8 cellular contexts compared by ENCODE assay signal in the genomic region with DNA sequence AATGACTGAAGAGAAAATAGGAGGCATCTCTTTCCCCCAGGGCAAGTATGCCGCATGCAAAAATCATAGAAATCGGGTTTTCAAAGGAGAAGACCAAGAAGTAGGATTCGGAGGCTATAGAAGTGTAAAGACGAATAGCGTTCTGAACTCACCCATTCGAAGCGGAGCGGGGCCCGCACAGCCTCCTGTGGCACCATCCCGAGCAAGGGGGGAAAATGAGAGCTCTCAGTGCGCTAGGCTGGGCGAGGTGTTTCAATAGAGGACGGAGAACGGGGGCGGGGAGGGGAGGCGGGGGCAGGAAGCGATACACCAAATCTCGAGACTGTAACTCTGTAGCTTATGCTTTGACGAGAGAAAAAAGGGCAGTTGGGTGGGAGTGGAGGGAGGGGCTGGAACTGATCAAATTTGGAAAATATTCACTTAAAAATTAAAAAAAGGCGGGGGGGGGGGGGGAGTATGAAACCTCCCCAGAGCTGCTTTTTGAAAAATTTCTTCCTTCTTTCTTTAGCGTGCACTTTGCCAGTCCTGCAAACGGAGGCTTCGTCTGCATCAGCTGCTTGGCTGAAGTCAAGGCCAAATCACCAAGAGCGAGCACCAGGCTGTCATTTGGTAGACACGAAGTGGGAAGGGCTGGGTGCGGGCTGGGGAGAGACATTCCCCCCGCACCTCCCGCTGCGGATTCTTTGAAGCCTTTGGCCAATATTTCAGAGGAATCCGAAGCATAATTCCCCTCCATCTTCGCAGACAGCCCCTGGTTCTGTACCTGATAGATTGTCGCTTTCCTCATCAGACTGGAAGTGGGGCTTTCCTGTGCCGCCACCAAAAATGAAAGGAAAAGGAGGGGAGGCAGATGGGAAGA.
DNase-seq lines count a peak whose midpoint lies in the region; ATAC-seq and TF ChIP-seq lines count a peak whose summit lies in the region.

No MANE protein-coding gene starts in this region.

- TF ChIP-seq CTCF in RWPE2 (IDR thresholded peaks at IDR 0.05; ENCODE audit: poor library complexity, severe bottlenecking) (no peak), foreskin fibroblast (IDR thresholded peaks at IDR 0.05; ENCODE audit: low read depth, low read length) (no peak)

- H3K36me3 ChIP-seq in RWPE2 (ENCODE audit: low read depth): peaks cover 89% of the 10 kb centered on the region
- no peaks in the 10 kb centered on the region for H3K36me3 ChIP-seq in effector memory CD4-positive, alpha-beta T cell (ENCODE audit: control insufficient read depth, insufficient read depth, low read length)

- no peaks in the 10 kb centered on the region for H3K9me3 ChIP-seq in RWPE2 (ENCODE audit: severe bottlenecking)
- no peaks in the 10 kb centered on the region for H3K9me3 ChIP-seq in effector memory CD4-positive, alpha-beta T cell (ENCODE audit: control insufficient read depth, low read length)

- in situ Hi-C loops in ACHN (cut with HindIII; ENCODE audit: low pct_ligation_motif_present, low pct_unique_long_range_greater_than_20kb, low sequenced_read_pairs): no loop called here

- no peak overlapping the region for H3K4me3 ChIP-seq in RWPE2 (ENCODE audit: severe bottlenecking)
- H3K4me3 ChIP-seq in foreskin fibroblast (ENCODE audit: low read depth in 1 of 2, low read length in 2 of 2): peak overlapping the region; percentile 85 to 93
- H3K4me3 ChIP-seq in effector memory CD4-positive, alpha-beta T cell (ENCODE audit: insufficient read depth, low read depth, low read length, poor library complexity, severe bottlenecking): no peak overlapping the region

- H3K4me1 ChIP-seq in RWPE2 (ENCODE audit: insufficient read depth, poor library complexity, severe bottlenecking): peaks cover 42% of the 10 kb centered on the region
- no peaks in the 10 kb centered on the region for H3K4me1 ChIP-seq in effector memory CD4-positive, alpha-beta T cell (ENCODE audit: control insufficient read depth, insufficient read depth, low read length, poor library complexity, severe bottlenecking)

- peak overlapping the region; percentile 52 for H3K27ac ChIP-seq in RWPE2 (ENCODE audit: poor library complexity, severe bottlenecking)
- no peak overlapping the region for H3K27ac ChIP-seq in effector memory CD4-positive, alpha-beta T cell (ENCODE audit: insufficient read depth, low read length, poor library complexity, severe bottlenecking)

- no peaks in the 10 kb centered on the region for H3K27me3 ChIP-seq in RWPE2 (ENCODE audit: insufficient read depth, poor library complexity, severe bottlenecking)
- no peaks in the 10 kb centered on the region for H3K27me3 ChIP-seq in effector memory CD4-positive, alpha-beta T cell (replicated peaks; ENCODE audit: control insufficient read depth, insufficient read depth, low read length, poor library complexity, severe bottlenecking)

- ATAC-seq in RWPE2 (ENCODE audit: low read depth) (no peak), GM21786 (IDR thresholded peaks at IDR 0.05; ENCODE audit: unreplicated experiment) (no peak), GM21576 (IDR thresholded peaks at IDR 0.05; ENCODE audit: unreplicated experiment) (no peak)

- DNase-seq in AG20443 (ENCODE audit: low spot score) (peak; percentile 59), RWPE2 (ENCODE audit: low spot score) (no peak), foreskin fibroblast (peak; percentile 69 to 90), nucleus accumbens (lab: John Stamatoyannopoulos, UW) (peak in 47 of 56 donors; percentile 8 to 81 (median 58)), ACHN (no peak)
- DNase-seq in effector memory CD4-positive, alpha-beta T cell: no peak

Comparison
In these comparisons a context has a peak if more than half of its experiments do, and no peak if none do; other contexts are left out.
1. DNase-seq: peak in AG20443 (single experiment), foreskin fibroblast (2 of 2) and nucleus accumbens (47 of 56); none in RWPE2 (single experiment), effector memory CD4-positive, alpha-beta T cell (0 of 3) and ACHN (single experiment).
2. H3K4me3 ChIP-seq: peak in foreskin fibroblast (2 of 2); none in RWPE2 (single experiment) and effector memory CD4-positive, alpha-beta T cell (single experiment).